ENCODE assay signal across 33 cellular contexts in genomic region chr5:84361572-84361971, GRCh38. TPM values are rescaled to one million over a fixed set of nuclear protein-coding genes. Genes with fewer than 3 reads are reported as not detected.
"Had no signal": no experiment of that assay in that cellular context is flagged by ENCODE, and none has a peak within 500 bp of the region (broad histone marks: within the 10 kb centered on the region; RNA-seq: fewer than 3 reads in every experiment).

No MANE protein-coding gene starts in this region.

- H3K4me1 Mint-ChIP-seq: activated CD4-positive, alpha-beta memory T cell treated with anti-CD3 and anti-CD28 coated beads, Interleukin-2, amount 10 ng/mL, durations not matched to agents 7 days and 5 days; activated naive CD8-positive, alpha-beta T cell treated with anti-CD3 and anti-CD28 coated beads for 36 hours; activated T-helper 17 cell treated with anti-CD3 and anti-CD28 coated beads, Interleukin-2, amount 50 U/mL, for 72 hours; central memory CD8-positive, alpha-beta T cell had no signal

- H3K36me3 ChIP-seq: cardiac muscle cell, Peyer's patch, WERI-Rb-1 had no signal

- DNase-seq: activated CD4-positive, alpha-beta memory T cell treated with anti-CD3 and anti-CD28 coated beads, Interleukin-2, amount 10 ng/mL, durations not matched to agents 7 days and 5 days; activated CD4-positive, alpha-beta T cell treated with anti-CD3 and anti-CD28 coated beads for 1 hour; activated CD4-positive, alpha-beta T cell treated with anti-CD3 and anti-CD28 coated beads for 48 hours; activated CD4-positive, CD25-positive, alpha-beta regulatory T cell; activated effector memory CD4-positive, alpha-beta T cell treated with anti-CD3 and anti-CD28 coated beads, Interleukin-2, amount 50 U/mL, for 16 hours; activated naive CD4-positive, alpha-beta T cell; activated naive CD4-positive, alpha-beta T cell treated with anti-CD3 and anti-CD28 coated beads, Interleukin-2, amount 50 U/mL, for 16 hours; activated naive CD8-positive, alpha-beta T cell treated with anti-CD3 and anti-CD28 coated beads for 36 hours; activated T-cell treated with anti-CD3 and anti-CD28 coated beads, Interleukin-2, amount 50 U/mL, for 1 hour; activated T-cell treated with anti-CD3 and anti-CD28 coated beads, Interleukin-2, amount 50 U/mL, for 72 hours; amniotic stem cell; aorta; MM.1S; NCI-H1105; NCI-H1417 treated with DMSO at 0.1 percent for 48 hours; NCI-H1930; NCI-H2081 treated with DMSO at 0.1 percent for 48 hours; NCI-H226; NCI-H446 treated with DMSO at 0.1 percent for 48 hours; NCI-H524; Peyer's patch; RPMI8226; SHP77 treated with DMSO at 0.1 percent for 48 hours; SW 1271; T-helper 1 cell; T-helper 2 cell; T-helper 9 cell; WERI-Rb-1 had no signal

- ATAC-seq: activated T-cell treated with anti-CD3 and anti-CD28 coated beads, Interleukin-2, amount 50 U/mL, for 72 hours; activated T-helper 17 cell treated with anti-CD3 and anti-CD28 coated beads, Interleukin-2, amount 50 U/mL, for 72 hours had no signal

- H3K27ac ChIP-seq: cardiac muscle cell, KMS-11, Peyer's patch, WERI-Rb-1 had no signal

- H3K9me3 Mint-ChIP-seq: activated CD4-positive, alpha-beta memory T cell treated with anti-CD3 and anti-CD28 coated beads, Interleukin-2, amount 10 ng/mL, durations not matched to agents 7 days and 5 days; activated naive CD8-positive, alpha-beta T cell treated with anti-CD3 and anti-CD28 coated beads for 36 hours; activated T-cell treated with anti-CD3 and anti-CD28 coated beads, Interleukin-2, amount 50 U/mL, for 72 hours had no signal

- H3K9me3 ChIP-seq: Peyer's patch had no signal

- H3K4me1 ChIP-seq: Peyer's patch had no signal

- H3K27me3 Mint-ChIP-seq: activated CD4-positive, alpha-beta memory T cell treated with anti-CD3 and anti-CD28 coated beads, Interleukin-2, amount 10 ng/mL, durations not matched to agents 7 days and 5 days; activated naive CD8-positive, alpha-beta T cell treated with anti-CD3 and anti-CD28 coated beads for 36 hours; activated T-helper 17 cell treated with anti-CD3 and anti-CD28 coated beads, Interleukin-2, amount 50 U/mL, for 72 hours; central memory CD8-positive, alpha-beta T cell had no signal

- H3K27me3 ChIP-seq: cardiac muscle cell, Peyer's patch had no signal

- H3K27ac Mint-ChIP-seq: activated CD4-positive, alpha-beta memory T cell treated with anti-CD3 and anti-CD28 coated beads, Interleukin-2, amount 10 ng/mL, durations not matched to agents 7 days and 5 days; activated naive CD8-positive, alpha-beta T cell treated with anti-CD3 and anti-CD28 coated beads for 36 hours; activated T-cell treated with anti-CD3 and anti-CD28 coated beads, Interleukin-2, amount 50 U/mL, for 72 hours; activated T-helper 17 cell treated with anti-CD3 and anti-CD28 coated beads, Interleukin-2, amount 50 U/mL, for 72 hours had no signal

- H3K4me3 ChIP-seq: cardiac muscle cell, Peyer's patch had no signal

- H3K36me3 Mint-ChIP-seq: activated naive CD8-positive, alpha-beta T cell treated with anti-CD3 and anti-CD28 coated beads for 36 hours had no signal

- H3K4me2 ChIP-seq: KMS-11 had no signal

- H3K9ac ChIP-seq: KMS-11 had no signal

- H3K4me3 Mint-ChIP-seq: activated CD4-positive, alpha-beta memory T cell treated with anti-CD3 and anti-CD28 coated beads, Interleukin-2, amount 10 ng/mL, durations not matched to agents 7 days and 5 days; activated naive CD8-positive, alpha-beta T cell treated with anti-CD3 and anti-CD28 coated beads for 36 hours; activated T-cell treated with anti-CD3 and anti-CD28 coated beads, Interleukin-2, amount 50 U/mL, for 72 hours; activated T-helper 17 cell treated with anti-CD3 and anti-CD28 coated beads, Interleukin-2, amount 50 U/mL, for 72 hours; central memory CD8-positive, alpha-beta T cell had no signal

RNA-seq across cellular contexts. Expression of gene EDIL3, which starts 23.1 kb away (rescaled TPM):
- total RNA-seq: activated CD4-positive, alpha-beta memory T cell treated with anti-CD3 and anti-CD28 coated beads, Interleukin-2, amount 10 ng/mL, durations not matched to agents 7 days and 5 days; activated CD8-positive, alpha-beta memory T cell treated with anti-CD3 and anti-CD28 coated beads for 36 hours; activated naive CD8-positive, alpha-beta T cell treated with anti-CD3 and anti-CD28 coated beads for 36 hours; activated T-cell treated with anti-CD3 and anti-CD28 coated beads, Interleukin-2, amount 50 U/mL, for 72 hours; activated T-helper 17 cell treated with anti-CD3 and anti-CD28 coated beads, Interleukin-2, amount 50 U/mL, for 72 hours had no signal
